21 cellular contexts compared by ENCODE assay signal in genomic region chr4:142356797-142357196, GRCh38.
A peak's percentile ranks its signal among the peaks of the same experiment; 100 is the strongest.
DNase-seq lines count a peak whose midpoint lies in the region; ATAC-seq and TF ChIP-seq lines count a peak whose summit lies in the region.
"Had no signal": no experiment of that assay in that cellular context is flagged by ENCODE, and none has a peak within 500 bp of the region (broad histone marks: within the 10 kb centered on the region; RNA-seq: fewer than 3 reads in every experiment).

No MANE protein-coding gene starts in this region.

- H2AFZ ChIP-seq in HCT116 (ENCODE audit: low read depth, low read length, poor library complexity, severe bottlenecking) (no peak overlapping the region), SK-N-SH (ENCODE audit: low read depth) (no peak overlapping the region)
- H2AFZ ChIP-seq: parathyroid adenoma had no signal

- peak overlapping the region; percentile 10 to 75 (median 64) for H3K4me3 Mint-ChIP-seq in CD8-positive, alpha-beta memory T cell
- H3K4me3 Mint-ChIP-seq in activated T-helper 1 cell treated with anti-CD3 and anti-CD28 coated beads, Interleukin-12 subunit alpha, Interleukin-12 subunit beta, Interleukin-2, Interleukin-4 antibody, amounts not matched to agents 30 ng/mL and 10 ng/mL and 1 ng/mL, durations not matched to agents 14 hours and 24 hours and 36 hours, result no peak overlapping the region
- H3K4me3 Mint-ChIP-seq in mesothelial cell of epicardium, result no peak overlapping the region
- H3K4me3 Mint-ChIP-seq: nephron, WTC11 had no signal

- no TSS peak for BruUV-seq in HCT116 (replicated peaks; lab: Mats Ljungman, UMichigan)

- WGBS in SK-N-SH (ENCODE audit: low lambda C conversion rate), result 100% methylated on average over 1 of the region's 1 CpG

- H3K27me3 Mint-ChIP-seq in CD8-positive, alpha-beta memory T cell, result no peaks in the 10 kb centered on the region
- no peaks in the 10 kb centered on the region for H3K27me3 Mint-ChIP-seq in activated T-helper 1 cell treated with anti-CD3 and anti-CD28 coated beads, Interleukin-12 subunit alpha, Interleukin-12 subunit beta, Interleukin-2, Interleukin-4 antibody, amounts not matched to agents 30 ng/mL and 10 ng/mL and 1 ng/mL, durations not matched to agents 14 hours and 24 hours and 36 hours (ENCODE audit: insufficient read depth)
- H3K27me3 Mint-ChIP-seq in mesothelial cell of epicardium (ENCODE audit: low read depth), result no peaks in the 10 kb centered on the region

- no peak for TF ChIP-seq POLR2A in HCT116 (IDR thresholded peaks at IDR 0.05; ENCODE audit: borderline replicate concordance, extremely low read depth, insufficient read depth, insufficient read length)

- H3K36me3 Mint-ChIP-seq in CD8-positive, alpha-beta memory T cell, result peaks cover 0 to under 1% (median under 1%) of the 10 kb centered on the region in 3 donors
- peaks cover 4% of the 10 kb centered on the region for H3K36me3 Mint-ChIP-seq in activated T-helper 1 cell treated with anti-CD3 and anti-CD28 coated beads, Interleukin-12 subunit alpha, Interleukin-12 subunit beta, Interleukin-2, Interleukin-4 antibody, amounts not matched to agents 30 ng/mL and 10 ng/mL and 1 ng/mL, durations not matched to agents 14 hours and 24 hours and 36 hours (ENCODE audit: low read depth)
- H3K36me3 Mint-ChIP-seq in mesothelial cell of epicardium, result peaks cover under 1% of the 10 kb centered on the region
- H3K36me3 Mint-ChIP-seq: WTC11 had no signal

- H3K36me3 ChIP-seq in CD8-positive, alpha-beta memory T cell (ENCODE audit: insufficient read depth, low read length), result no peaks in the 10 kb centered on the region
- no peaks in the 10 kb centered on the region for H3K36me3 ChIP-seq in HCT116 (ENCODE audit: control insufficient read depth in 1 of 2, insufficient read depth in 2 of 2, low read length in 2 of 2)
- H3K36me3 ChIP-seq in SK-N-SH (replicated peaks in 1 of 2; ENCODE audit: control insufficient read depth in 1 of 2, insufficient read depth in 2 of 2, low read length in 1 of 2), result no peaks in the 10 kb centered on the region
- H3K36me3 ChIP-seq in BE2C, result no peaks in the 10 kb centered on the region
- H3K36me3 ChIP-seq: adrenal gland, gastrocnemius medialis, sigmoid colon, tibial nerve had no signal

- RAD21 ChIA-PET in HCT116 (lab: Charles Lee; ENCODE audit: low non-redundant PET in 1 of 2, low total read pairs in 2 of 2, uncharacterized antibody in 2 of 2, unreplicated experiment in 2 of 2), result no interaction called here

- CTCF ChIA-PET in CD8-positive, alpha-beta memory T cell (lab: Charles Lee), result interaction anchor here (0.9 to 6.8 kb wide), 8 partner anchors 10 to 210 kb away, joined by 3 to 64 read pairs (median 5); no protein-coding TSS in a partner anchor
- CTCF ChIA-PET in HCT116 (lab: Charles Lee) (interaction anchor here (1.9 kb wide), 1 partner anchor 363 kb away, joined by 9 read pairs; no protein-coding TSS in a partner anchor), SK-N-SH (lab: Yijun Ruan, JAX) (interaction anchor here (1.1 kb wide), 1 partner anchor 73 kb away, joined by 3 read pairs; no protein-coding TSS in a partner anchor)

- TF ChIP-seq CTCF in HCT116 (IDR thresholded peaks at IDR 0.05 in 2 of 3, conservative IDR thresholded peaks at IDR 0.05 in 1 of 3; ENCODE audit: borderline replicate concordance in 1 of 3, insufficient read depth in 1 of 3, low read depth in 2 of 3, low read length in 2 of 3), result no peak
- no peak for TF ChIP-seq CTCF in mesothelial cell of epicardium (IDR thresholded peaks at IDR 0.05; ENCODE audit: unreplicated experiment)
- TF ChIP-seq CTCF in SK-N-SH (IDR thresholded peaks at IDR 0.05), result no peak
- TF ChIP-seq CTCF in BE2C (IDR thresholded peaks at IDR 0.05; ENCODE audit: low read depth, low read length), result no peak

- H3K4me1 Mint-ChIP-seq in CD8-positive, alpha-beta memory T cell, result peaks cover 77 to 96% (median 94%) of the 10 kb centered on the region in 3 donors
- peaks cover 74% of the 10 kb centered on the region for H3K4me1 Mint-ChIP-seq in activated T-helper 1 cell treated with anti-CD3 and anti-CD28 coated beads, Interleukin-12 subunit alpha, Interleukin-12 subunit beta, Interleukin-2, Interleukin-4 antibody, amounts not matched to agents 30 ng/mL and 10 ng/mL and 1 ng/mL, durations not matched to agents 14 hours and 24 hours and 36 hours (ENCODE audit: low read depth)
- H3K4me1 Mint-ChIP-seq in mesothelial cell of epicardium, result peaks cover 52% of the 10 kb centered on the region

- H3K27ac Mint-ChIP-seq in CD8-positive, alpha-beta memory T cell, result peak overlapping the region; percentile 73 to 99 (median 86)
- peak overlapping the region; percentile 82 for H3K27ac Mint-ChIP-seq in activated T-helper 1 cell treated with anti-CD3 and anti-CD28 coated beads, Interleukin-12 subunit alpha, Interleukin-12 subunit beta, Interleukin-2, Interleukin-4 antibody, amounts not matched to agents 30 ng/mL and 10 ng/mL and 1 ng/mL, durations not matched to agents 14 hours and 24 hours and 36 hours
- H3K27ac Mint-ChIP-seq in mesothelial cell of epicardium, result peak overlapping the region; percentile 83
- H3K27ac Mint-ChIP-seq: WTC11 had no signal

- H3K4me2 ChIP-seq in HCT116 (ENCODE audit: low read length) (no peak overlapping the region), SK-N-SH (no peak overlapping the region)

- TF ChIP-seq EP300 in SK-N-SH (IDR thresholded peaks at IDR 0.05; ENCODE audit: borderline replicate concordance in 1 of 2, low read depth in 1 of 2, low read length in 1 of 2), result no peak

- peaks cover 80% of the 10 kb centered on the region for H3K4me1 ChIP-seq in CD8-positive, alpha-beta memory T cell (ENCODE audit: insufficient read depth, low read length)
- H3K4me1 ChIP-seq in HCT116 (ENCODE audit: control insufficient read depth in 1 of 2, insufficient read depth in 2 of 2, low read length in 2 of 2), result peaks cover 33 to 35% of the 10 kb centered on the region in 2 experiments
- H3K4me1 ChIP-seq in SK-N-SH (ENCODE audit: control insufficient read depth in 1 of 2, insufficient read depth in 2 of 2, low read depth in 1 of 2, low read length in 1 of 2), result peaks cover 0 to 12% of the 10 kb centered on the region in 2 experiments; a peak in 1 of 4 replicates
- H3K4me1 ChIP-seq in BE2C, result no peaks in the 10 kb centered on the region
- H3K4me1 ChIP-seq: parathyroid adenoma had no signal

- H3K9me3 ChIP-seq in CD8-positive, alpha-beta memory T cell (ENCODE audit: low read length), result no peaks in the 10 kb centered on the region
- H3K9me3 ChIP-seq in HCT116 (ENCODE audit: control insufficient read depth in 1 of 2, insufficient read depth in 1 of 2, low read depth in 1 of 2, low read length in 2 of 2) (no peaks in the 10 kb centered on the region), SK-N-SH (no peaks in the 10 kb centered on the region), BE2C (no peaks in the 10 kb centered on the region)
- H3K9me3 ChIP-seq: adrenal gland, gastrocnemius medialis, sigmoid colon, tibial nerve had no signal

- no peak overlapping the region for H3K27ac ChIP-seq in CD8-positive, alpha-beta memory T cell (ENCODE audit: low read depth, low read length)
- H3K27ac ChIP-seq in HCT116 (ENCODE audit: low read depth, low read length) (peak overlapping the region; percentile 61; the same call in 1 of the 2 replicates), SK-N-SH (ENCODE audit: low read depth in 2 of 2, low read length in 1 of 2) (no peak overlapping the region)
- H3K27ac ChIP-seq: adrenal gland, gastrocnemius medialis, parathyroid adenoma, sigmoid colon, tibial nerve had no signal

- H4K20me1 ChIP-seq in HCT116 (ENCODE audit: insufficient read depth) (no peaks in the 10 kb centered on the region), SK-N-SH (ENCODE audit: insufficient read depth) (no peaks in the 10 kb centered on the region)

- no peak overlapping the region for H3K4me3 ChIP-seq in CD8-positive, alpha-beta memory T cell (ENCODE audit: low read length)
- H3K4me3 ChIP-seq in HCT116 (replicated peaks in 1 of 2; ENCODE audit: low read depth in 1 of 2, low read length in 2 of 2) (no peak overlapping the region), SK-N-SH (ENCODE audit: low read depth in 2 of 2, low read length in 1 of 2) (no peak overlapping the region), BE2C (ENCODE audit: low read depth, low read length) (no peak overlapping the region)
- H3K4me3 ChIP-seq: adrenal gland, gastrocnemius medialis, sigmoid colon, tibial nerve had no signal

- no peak for DNase-seq in CD8-positive, alpha-beta memory T cell
- DNase-seq in HCT116 (ENCODE audit: low read depth, low spot score) (no peak), mesothelial cell of epicardium (ENCODE audit: low spot score in 2 of 2, unreplicated experiment in 2 of 2) (no peak), SK-N-SH (no peak), SW 1271 (lab: John Stamatoyannopoulos, UW) (no peak), BE2C (no peak)
- no peak for DNase-seq in activated T-helper 1 cell treated with anti-CD3 and anti-CD28 coated beads, Interleukin-12 subunit alpha, Interleukin-12 subunit beta, Interleukin-2, Interleukin-4 antibody, amounts not matched to agents 30 ng/mL and 10 ng/mL and 1 ng/mL, durations not matched to agents 14 hours and 24 hours and 36 hours (ENCODE audit: low spot score)
- DNase-seq: adrenal gland, AML-193, erythroblast, gastrocnemius medialis, H7, kidney, NCI-H1417 treated with DMSO at 0.1 percent for 48 hours, NCI-H524 treated with DMSO at 0.1 percent for 48 hours, sigmoid colon had no signal

- H3K9ac ChIP-seq in HCT116 (ENCODE audit: low read length) (no peak overlapping the region), SK-N-SH (no peak overlapping the region)
- H3K9ac ChIP-seq: parathyroid adenoma had no signal

- no peaks in the 10 kb centered on the region for H3K27me3 ChIP-seq in CD8-positive, alpha-beta memory T cell (ENCODE audit: insufficient read depth, low read length, poor library complexity, severe bottlenecking)
- H3K27me3 ChIP-seq in HCT116 (ENCODE audit: insufficient read depth, low read length), result no peaks in the 10 kb centered on the region
- H3K27me3 ChIP-seq in SK-N-SH (ENCODE audit: insufficient read depth), result no peaks in the 10 kb centered on the region
- H3K27me3 ChIP-seq in BE2C, result no peaks in the 10 kb centered on the region
- H3K27me3 ChIP-seq: adrenal gland, gastrocnemius medialis, sigmoid colon, tibial nerve had no signal

- H3K9me2 ChIP-seq in HCT116 (ENCODE audit: insufficient read depth) (no peaks in the 10 kb centered on the region), SK-N-SH (no peaks in the 10 kb centered on the region)

- no peaks in the 10 kb centered on the region for H3F3A ChIP-seq in SK-N-SH (replicated peaks; ENCODE audit: insufficient read depth)

- H3K9me3 Mint-ChIP-seq in CD8-positive, alpha-beta memory T cell, result no peaks in the 10 kb centered on the region
- H3K9me3 Mint-ChIP-seq in activated T-helper 1 cell treated with anti-CD3 and anti-CD28 coated beads, Interleukin-12 subunit alpha, Interleukin-12 subunit beta, Interleukin-2, Interleukin-4 antibody, amounts not matched to agents 30 ng/mL and 10 ng/mL and 1 ng/mL, durations not matched to agents 14 hours and 24 hours and 36 hours, result peaks cover 2% of the 10 kb centered on the region
- H3K9me3 Mint-ChIP-seq in mesothelial cell of epicardium, result peaks cover 2% of the 10 kb centered on the region

- intact Hi-C loops in HCT116 (cut with micrococcal nuclease), result no loop called here
- intact Hi-C loops in activated T-helper 1 cell treated with anti-CD3 and anti-CD28 coated beads, Interleukin-12 subunit alpha, Interleukin-12 subunit beta, Interleukin-2, Interleukin-4 antibody, amounts not matched to agents 30 ng/mL and 10 ng/mL and 1 ng/mL, durations not matched to agents 14 hours and 24 hours and 36 hours (cut with micrococcal nuclease), result no loop called here

- peak; percentile 18; the same call in 1 of the 2 replicates for TF ChIP-seq RAD21 in HCT116 (IDR thresholded peaks at IDR 0.05; ENCODE audit: low read depth)
- no peak for TF ChIP-seq RAD21 in SK-N-SH (IDR thresholded peaks at IDR 0.05; ENCODE audit: low read length)

- no peak for ATAC-seq in HCT116
- ATAC-seq: gastrocnemius medialis, Right ventricle myocardium inferior, WTC11 had no signal

- POLR2A ChIA-PET in CD8-positive, alpha-beta memory T cell (lab: Charles Lee), result interaction anchor here (0.7 to 1.1 kb wide), 2 partner anchors 51 to 60 kb away, joined by 3 read pairs; no protein-coding TSS in a partner anchor
- POLR2A ChIA-PET in HCT116 (lab: Charles Lee) (interaction anchor here (1.8 kb wide), 1 partner anchor 11 kb away, joined by 6 read pairs; no protein-coding TSS in a partner anchor), SK-N-SH (lab: Yijun Ruan, JAX) (interaction anchor here (0.8 kb wide), 1 partner anchor 51 kb away, joined by 4 read pairs; no protein-coding TSS in a partner anchor)

- H3K79me2 ChIP-seq in HCT116 (ENCODE audit: insufficient read depth, low read length), result no peaks in the 10 kb centered on the region
- no peaks in the 10 kb centered on the region for H3K79me2 ChIP-seq in SK-N-SH (ENCODE audit: insufficient read depth)
- H3K79me2 ChIP-seq: parathyroid adenoma had no signal

Comparison
In these comparisons a context has a peak if more than half of its experiments do, and no peak if none do; other contexts are left out.
1. H3K4me3 Mint-ChIP-seq: peak in CD8-positive, alpha-beta memory T cell (7 of 7); none in activated T-helper 1 cell treated with anti-CD3 and anti-CD28 coated beads, Interleukin-12 subunit alpha, Interleukin-12 subunit beta, Interleukin-2, Interleukin-4 antibody, amounts not matched to agents 30 ng/mL and 10 ng/mL and 1 ng/mL, durations not matched to agents 14 hours and 24 hours and 36 hours (single experiment) and mesothelial cell of epicardium (single experiment).
2. Peak in every context shown above with its lines, with median percentiles within 50 percentile points of each other: H3K27ac Mint-ChIP-seq.